ENCODE assay signal across 8 cellular contexts in the genomic region with DNA sequence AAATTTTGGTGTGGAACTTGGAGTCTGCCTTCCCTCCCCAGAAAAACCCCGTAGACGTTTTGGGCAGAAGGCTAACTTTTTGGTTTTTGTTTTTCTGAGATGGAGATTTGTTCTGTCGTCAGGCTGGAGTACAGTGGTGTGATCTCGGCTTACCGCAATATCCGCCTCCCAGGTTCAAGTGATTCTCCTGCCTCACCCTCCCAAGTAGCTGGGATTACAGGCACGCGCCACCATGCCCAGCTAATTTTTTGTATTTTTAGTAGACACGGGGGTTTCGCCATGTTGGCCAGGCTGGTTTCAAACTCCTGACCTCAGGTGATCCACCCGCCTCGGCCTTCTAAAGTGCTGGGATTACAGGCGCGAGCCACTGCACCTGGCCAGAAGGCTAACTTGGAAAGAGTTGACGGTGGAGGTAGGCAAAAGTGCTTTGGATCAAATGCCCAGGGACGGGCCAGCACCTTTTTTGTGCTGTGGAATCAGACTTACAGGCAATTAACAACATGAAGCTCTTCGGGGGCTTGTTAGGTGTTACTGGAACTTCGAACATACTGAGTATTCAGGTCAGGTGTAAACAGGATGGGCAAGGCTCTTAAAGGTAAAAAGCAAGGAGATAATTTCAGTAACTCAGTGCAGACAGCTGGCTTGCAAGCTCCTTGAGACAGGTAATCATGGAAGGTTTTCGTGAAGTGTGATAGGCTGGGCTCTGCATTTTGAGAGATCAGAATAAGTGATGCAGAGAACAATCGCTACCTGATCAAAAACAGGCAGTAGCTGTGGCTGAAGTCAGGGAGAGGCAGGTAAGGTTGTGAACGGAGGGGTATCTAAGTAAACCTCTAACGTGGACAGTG. TPM values are rescaled to one million over a fixed set of nuclear protein-coding genes. Genes with fewer than 3 reads are reported as not detected.
DNase-seq lines count a peak whose midpoint lies in the region; ATAC-seq and TF ChIP-seq lines count a peak whose summit lies in the region.

No MANE protein-coding gene starts in this region.

- peak overlapping the region; percentile 92 for H3K27ac ChIP-seq in OCI-LY1 (ENCODE audit: low read depth, low read length, poor library complexity, severe bottlenecking)

- no peak overlapping the region for H2AFZ ChIP-seq in OCI-LY1 (ENCODE audit: low read length)

- H3K79me2 ChIP-seq in OCI-LY1 (ENCODE audit: insufficient read depth, low read length): peaks cover 6% of the 10 kb centered on the region; the same call in 1 of the 2 replicates

- H3K4me1 ChIP-seq in ES-I3 (ENCODE audit: insufficient read depth, low read length) (no peaks in the 10 kb centered on the region; the same call in 1 of the 2 replicates), OCI-LY1 (ENCODE audit: insufficient read depth, low read length, severe bottlenecking) (peaks cover 58% of the 10 kb centered on the region)

- ATAC-seq in GM21367 (IDR thresholded peaks at IDR 0.05; ENCODE audit: unreplicated experiment) (no peak), GM21526 (IDR thresholded peaks at IDR 0.05; ENCODE audit: low FRiP score, unreplicated experiment) (no peak)

- H3K27me3 ChIP-seq in OCI-LY1 (ENCODE audit: insufficient read depth, low read length): no peaks in the 10 kb centered on the region

- H3K4me3 Mint-ChIP-seq in endothelial cell (ENCODE audit: unreplicated experiment) (peak overlapping the region; percentile 94), osteocyte (ENCODE audit: unreplicated experiment) (peak overlapping the region; percentile 77)

- H3F3A ChIP-seq in OCI-LY1 (ENCODE audit: insufficient read depth, low read length): 0 out of 2 replicates have a peak, but pooled peaks cover 9% of the 10 kb centered on the region

- H3K36me3 Mint-ChIP-seq in endothelial cell (ENCODE audit: low read depth, unreplicated experiment) (peaks cover 33% of the 10 kb centered on the region), osteocyte (ENCODE audit: unreplicated experiment) (peaks cover 26% of the 10 kb centered on the region)

- peaks cover 50% of the 10 kb centered on the region for H3K4me1 Mint-ChIP-seq in endothelial cell (ENCODE audit: unreplicated experiment)
- H3K4me1 Mint-ChIP-seq in osteocyte (ENCODE audit: unreplicated experiment): peaks cover 45% of the 10 kb centered on the region

- H4K20me1 ChIP-seq in OCI-LY1 (ENCODE audit: insufficient read depth, low read length): no peaks in the 10 kb centered on the region

- no peak for DNase-seq in endothelial cell (ENCODE audit: low spot score)
- no peak for DNase-seq in osteocyte (ENCODE audit: extremely low spot score, unreplicated experiment)
- no peak for DNase-seq in UCSD-AML1 (lab: John Stamatoyannopoulos, UW; ENCODE audit: unreplicated experiment)
- no peak for DNase-seq in OCI-M1 (lab: John Stamatoyannopoulos, UW)

- no peaks in the 10 kb centered on the region for H3K9me2 ChIP-seq in OCI-LY1 (ENCODE audit: low read depth, low read length)

- H3K4me3 ChIP-seq in OCI-LY1 (ENCODE audit: low read depth, low read length, poor library complexity, severe bottlenecking): peak overlapping the region; percentile 84

- H3K36me3 ChIP-seq in ES-I3 (ENCODE audit: insufficient read depth, low read length) (0 out of 2 replicates have a peak, but pooled peaks cover 10% of the 10 kb centered on the region), OCI-LY1 (ENCODE audit: insufficient read depth, low read length) (peaks cover 52% of the 10 kb centered on the region)

- H3K4me2 ChIP-seq in OCI-LY1 (ENCODE audit: low read length): peak overlapping the region; percentile 93

- TF ChIP-seq CTCF in OCI-LY1 (IDR thresholded peaks at IDR 0.05; ENCODE audit: low read length): no peak
- TF ChIP-seq CTCF in endothelial cell (IDR thresholded peaks at IDR 0.05; ENCODE audit: unreplicated experiment): no peak
- TF ChIP-seq CTCF in osteocyte (IDR thresholded peaks at IDR 0.05): no peak

- peak overlapping the region; percentile 62; the same call in 1 of the 2 replicates for H3K9ac ChIP-seq in ES-I3 (ENCODE audit: low read depth, low read length)
- peak overlapping the region; percentile 91 for H3K9ac ChIP-seq in OCI-LY1 (ENCODE audit: low read length)

- H3K9me3 Mint-ChIP-seq in endothelial cell (ENCODE audit: unreplicated experiment): no peaks in the 10 kb centered on the region
- H3K9me3 Mint-ChIP-seq in osteocyte (ENCODE audit: unreplicated experiment): no peaks in the 10 kb centered on the region

- peaks cover 15% of the 10 kb centered on the region for H3K27me3 Mint-ChIP-seq in endothelial cell (ENCODE audit: unreplicated experiment)
- H3K27me3 Mint-ChIP-seq in osteocyte (ENCODE audit: unreplicated experiment): no peaks in the 10 kb centered on the region

- H3K9me3 ChIP-seq in ES-I3 (ENCODE audit: control insufficient read depth, insufficient read depth, low read length) (no peaks in the 10 kb centered on the region), OCI-LY1 (ENCODE audit: low read length) (no peaks in the 10 kb centered on the region)

- H3K27ac Mint-ChIP-seq in endothelial cell (ENCODE audit: unreplicated experiment) (peak overlapping the region; percentile 63), osteocyte (ENCODE audit: unreplicated experiment) (peak overlapping the region; percentile 85)

RNA-seq across cellular contexts. Expression of gene PPP1R35, which starts 1.8 kb away (rescaled TPM):
- 27.3 TPM for total RNA-seq in endothelial cell (ENCODE audit: unreplicated experiment)
- 22.8 and 32.1 TPM in 2 replicates for total RNA-seq in osteocyte

RNA-seq across cellular contexts. Expression of gene MEPCE, which starts 4.9 kb away (rescaled TPM):
- total RNA-seq in endothelial cell (ENCODE audit: unreplicated experiment) (30.5 TPM), osteocyte (50.0 and 50.1 TPM in 2 replicates)

RNA-seq across cellular contexts. Expression of gene ZCWPW1, which starts 6.0 kb away (rescaled TPM):
- total RNA-seq in endothelial cell (ENCODE audit: unreplicated experiment): 2.2 TPM
- total RNA-seq in osteocyte: 4.4 and 5.0 TPM in 2 replicates

RNA-seq across cellular contexts. Expression of gene SPACDR, which starts 29.5 kb away (rescaled TPM):
- 4.3 TPM for total RNA-seq in endothelial cell (ENCODE audit: unreplicated experiment)
- total RNA-seq in osteocyte: 0.46 TPM in 1 of 2 replicates, not detected in the other

RNA-seq across cellular contexts. Expression of gene TSC22D4, which starts 44.5 kb away (rescaled TPM):
- 94.3 TPM for total RNA-seq in endothelial cell (ENCODE audit: unreplicated experiment)
- 46.8 and 46.9 TPM in 2 replicates for total RNA-seq in osteocyte
